12 cellular contexts compared by ENCODE assay signal in the genomic region with DNA sequence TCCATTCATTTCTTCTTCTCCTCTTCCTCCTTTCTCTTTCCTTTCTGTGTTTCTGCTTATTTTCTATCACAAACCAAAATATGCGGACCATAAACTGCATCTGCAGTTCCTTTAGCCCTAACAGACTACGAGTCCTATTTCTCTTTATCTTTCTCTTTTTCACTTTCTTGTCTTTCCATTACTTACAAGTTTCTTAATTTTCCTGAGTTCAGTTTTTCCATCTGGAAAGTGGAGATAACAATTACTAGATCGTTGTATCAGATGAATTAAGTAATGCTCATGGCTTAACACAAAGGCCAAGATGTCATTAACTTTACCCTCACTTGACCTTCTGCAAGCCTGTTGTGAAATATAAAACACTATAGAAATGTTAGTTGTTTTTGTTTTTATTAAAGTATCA. TPM values are rescaled to one million over a fixed set of nuclear protein-coding genes. Genes with fewer than 3 reads are reported as not detected.
DNase-seq lines count a peak whose midpoint lies in the region; TF ChIP-seq lines count a peak whose summit lies in the region.
"Had no signal": no experiment of that assay in that cellular context is flagged by ENCODE, and none has a peak within 500 bp of the region (broad histone marks: within the 10 kb centered on the region; RNA-seq: fewer than 3 reads in every experiment).

No MANE protein-coding gene starts in this region.

- DNase-seq in GF-D8 (lab: John Stamatoyannopoulos, UW) = peak; percentile 3
- DNase-seq in OCI-M1 (lab: John Stamatoyannopoulos, UW) = peak; percentile 64
- no peak for DNase-seq in hepatocyte (ENCODE audit: low spot score)
- no peak for DNase-seq in AG08396 (ENCODE audit: low spot score)
- no peak for DNase-seq in NCI-H226
- no peak for DNase-seq in NCI-H1694 (lab: John Stamatoyannopoulos, UW)
- DNase-seq in RPMI8226 = no peak
- DNase-seq: aorta, midbrain, NCI-H526 treated with DMSO at 0.1 percent for 48 hours, transverse colon had no signal

- no peaks in the 10 kb centered on the region for H4K20me1 ChIP-seq in hepatocyte (ENCODE audit: insufficient read depth, poor library complexity, severe bottlenecking)

- peaks cover 8% of the 10 kb centered on the region for H3K4me1 ChIP-seq in hepatocyte (ENCODE audit: insufficient read depth)

- H3K4me3 ChIP-seq in hepatocyte = no peak overlapping the region

- peak overlapping the region; percentile 86 for H3K27ac ChIP-seq in 22Rv1
- H3K27ac ChIP-seq in hepatocyte = no peak overlapping the region

- H3K36me3 ChIP-seq in hepatocyte (replicated peaks; ENCODE audit: insufficient read depth, low read depth) = no peaks in the 10 kb centered on the region
- H3K36me3 ChIP-seq: transverse colon had no signal

- peak overlapping the region; percentile 75 for H2AFZ ChIP-seq in hepatocyte

- H3K4me2 ChIP-seq in hepatocyte = peak overlapping the region; percentile 64

- TF ChIP-seq CTCF in 22Rv1 (IDR thresholded peaks at IDR 0.05) (no peak), hepatocyte (IDR thresholded peaks at IDR 0.05; ENCODE audit: poor library complexity) (no peak)

- H3K9me2 ChIP-seq in hepatocyte (replicated peaks; ENCODE audit: insufficient read depth) = no peaks in the 10 kb centered on the region

- no peaks in the 10 kb centered on the region for H3K9me3 ChIP-seq in hepatocyte (ENCODE audit: low read depth)
- H3K9me3 ChIP-seq: transverse colon had no signal

- H3K79me2 ChIP-seq in hepatocyte = peaks cover 12% of the 10 kb centered on the region

- no peaks in the 10 kb centered on the region for H3K27me3 ChIP-seq in hepatocyte
- H3K27me3 ChIP-seq: transverse colon had no signal

- 93% methylated on average over 3 of the region's 3 CpGs for WGBS in hepatocyte (ENCODE audit: low lambda C conversion rate, missing lambda C conversion rate)

RNA-seq across cellular contexts. Expression of a gene that starts 1.0 kb away (rescaled TPM):
- 46.9 and 56.7 TPM in 2 replicates for total RNA-seq in hepatocyte
- polyA plus RNA-seq in hepatocyte = 65.2 and 73.6 TPM in 2 replicates

RNA-seq across cellular contexts. Expression of a gene that starts 22.2 kb away (rescaled TPM):
- 0.16 and 0.17 TPM in 2 replicates for total RNA-seq in hepatocyte
- polyA plus RNA-seq in hepatocyte = 0.95 and 1.0 TPM in 2 replicates

RNA-seq across cellular contexts. Expression of a gene that starts 30.1 kb away (rescaled TPM):
- 210 and 241 TPM in 2 replicates for total RNA-seq in hepatocyte
- 508 and 535 TPM in 2 replicates for polyA plus RNA-seq in hepatocyte

RNA-seq across cellular contexts. Expression of a gene that starts 33.7 kb away (rescaled TPM):
- total RNA-seq in hepatocyte = 33.8 and 34.5 TPM in 2 replicates
- polyA plus RNA-seq in hepatocyte = 35.8 and 41.8 TPM in 2 replicates

RNA-seq across cellular contexts. Expression of a gene that starts 43.3 kb away (rescaled TPM):
- 179 and 180 TPM in 2 replicates for total RNA-seq in hepatocyte
- 282 and 315 TPM in 2 replicates for polyA plus RNA-seq in hepatocyte

Comparison
In these comparisons a context has a peak if more than half of its experiments do, and no peak if none do; other contexts are left out.
1. DNase-seq: peak in GF-D8 (single experiment) and OCI-M1 (single experiment); none in hepatocyte (single experiment), AG08396 (single experiment), NCI-H226 (single experiment), NCI-H1694 (single experiment) and RPMI8226 (single experiment).